ENCODE assay signal across 10 cellular contexts in genomic region chr1:103108525-103109150, GRCh38. TPM values are rescaled to one million over a fixed set of nuclear protein-coding genes. Genes with fewer than 3 reads are reported as not detected.
DNase-seq lines count a peak whose midpoint lies in the region; TF ChIP-seq lines count a peak whose summit lies in the region.
"Had no signal": no experiment of that assay in that cellular context is flagged by ENCODE, and none has a peak within 500 bp of the region (broad histone marks: within the 10 kb centered on the region; RNA-seq: fewer than 3 reads in every experiment).

No MANE protein-coding gene starts in this region.

- H4K20me1 ChIP-seq in fibroblast of lung (ENCODE audit: control insufficient read depth, extremely low read depth, insufficient read depth, low read length): no peaks in the 10 kb centered on the region

- H2AFZ ChIP-seq in fibroblast of lung (ENCODE audit: low read length): no peak overlapping the region

- TF ChIP-seq CTCF in fibroblast of lung (conservative IDR thresholded peaks at IDR 0.05 in 1 of 2, IDR thresholded peaks at IDR 0.05 in 1 of 2; ENCODE audit: low read depth in 1 of 2, low read length in 2 of 2): no peak
- TF ChIP-seq CTCF in tibial artery (IDR thresholded peaks at IDR 0.05): no peak
- no peak for TF ChIP-seq CTCF in WERI-Rb-1 (IDR thresholded peaks at IDR 0.05; ENCODE audit: low read depth, low read length)

- DNase-seq in NCI-H774 (lab: John Stamatoyannopoulos, UW) (peak; percentile 14), fibroblast of lung (ENCODE audit: low read depth in 2 of 2) (peak in 1 of 2 donors; percentile 74), tibial artery (no peak), WERI-Rb-1 (no peak), DMS153 treated with DMSO at 0.1 percent for 48 hours (lab: John Stamatoyannopoulos, UW; ENCODE audit: unreplicated experiment) (no peak), SKM-1 treated with dmso at 0.1 percent for 144 hours (lab: John Stamatoyannopoulos, UW; ENCODE audit: unreplicated experiment) (no peak)
- no peak for DNase-seq in effector memory CD4-positive, alpha-beta T cell
- DNase-seq: activated CD4-positive, alpha-beta memory T cell treated with anti-CD3 and anti-CD28 coated beads, Interleukin-2, amount 10 ng/mL, durations not matched to agents 7 days and 5 days had no signal

- H3K27ac ChIP-seq in fibroblast of lung (ENCODE audit: insufficient read depth, low read length) (no peak overlapping the region), muscle layer of colon (ENCODE audit: low read depth, low read length) (no peak overlapping the region), tibial artery (no peak overlapping the region), WERI-Rb-1 (no peak overlapping the region)
- H3K27ac ChIP-seq in effector memory CD4-positive, alpha-beta T cell (ENCODE audit: insufficient read depth, low read length, poor library complexity, severe bottlenecking): no peak overlapping the region

- no peaks in the 10 kb centered on the region for H3K4me1 ChIP-seq in fibroblast of lung (ENCODE audit: control insufficient read depth, extremely low read depth, insufficient read depth, low read length)
- H3K4me1 ChIP-seq in muscle layer of colon (ENCODE audit: insufficient read depth, low read length): peaks cover 20% of the 10 kb centered on the region
- peaks cover 0 to 27% (median 17%) of the 10 kb centered on the region in 4 donors for H3K4me1 ChIP-seq in tibial artery
- H3K4me1 ChIP-seq in effector memory CD4-positive, alpha-beta T cell (ENCODE audit: control insufficient read depth, insufficient read depth, low read length, poor library complexity, severe bottlenecking): no peaks in the 10 kb centered on the region

- H3K9me3 ChIP-seq in fibroblast of lung (ENCODE audit: control insufficient read depth, insufficient read depth, low read depth, low read length): no peaks in the 10 kb centered on the region
- H3K9me3 ChIP-seq in muscle layer of colon (ENCODE audit: low read length): no peaks in the 10 kb centered on the region
- no peaks in the 10 kb centered on the region for H3K9me3 ChIP-seq in tibial artery
- H3K9me3 ChIP-seq in effector memory CD4-positive, alpha-beta T cell (ENCODE audit: control insufficient read depth, low read length): no peaks in the 10 kb centered on the region
- no peaks in the 10 kb centered on the region for H3K9me3 ChIP-seq in WERI-Rb-1 (ENCODE audit: severe bottlenecking)

- no peak overlapping the region for H3K9ac ChIP-seq in fibroblast of lung (ENCODE audit: insufficient read depth, low read length)
- H3K9ac ChIP-seq in muscle layer of colon (ENCODE audit: low read length): no peak overlapping the region

- H3K4me3 ChIP-seq in fibroblast of lung (replicated peaks in 1 of 4; ENCODE audit: control extremely low read depth in 1 of 4, insufficient read depth in 1 of 4, low read depth in 3 of 4, low read length in 4 of 4): peak overlapping the region in 2 of 4 experiments; percentile 52 to 74
- H3K4me3 ChIP-seq in muscle layer of colon (ENCODE audit: low read depth in 1 of 2, low read length in 2 of 2): peak overlapping the region; percentile 57 to 63
- peak overlapping the region; percentile 44 to 47 for H3K4me3 ChIP-seq in tibial artery
- H3K4me3 ChIP-seq in effector memory CD4-positive, alpha-beta T cell (ENCODE audit: insufficient read depth, low read depth, low read length, poor library complexity, severe bottlenecking): no peak overlapping the region
- no peak overlapping the region for H3K4me3 ChIP-seq in WERI-Rb-1 (ENCODE audit: low read depth, low read length)

- H3K36me3 ChIP-seq in fibroblast of lung (ENCODE audit: control insufficient read depth, insufficient read depth, low read length): no peaks in the 10 kb centered on the region
- H3K36me3 ChIP-seq in muscle layer of colon (ENCODE audit: insufficient read depth, low read length): no peaks in the 10 kb centered on the region
- H3K36me3 ChIP-seq in tibial artery: no peaks in the 10 kb centered on the region
- no peaks in the 10 kb centered on the region for H3K36me3 ChIP-seq in effector memory CD4-positive, alpha-beta T cell (ENCODE audit: control insufficient read depth, insufficient read depth, low read length)
- H3K36me3 ChIP-seq in WERI-Rb-1: no peaks in the 10 kb centered on the region

- intact Hi-C loops in tibial artery (cut with DNase I; ENCODE audit: low total_unique reads): loop anchor here (5.0 kb wide), 1 partner anchor 404 kb away; no protein-coding TSS in a partner anchor

- no peaks in the 10 kb centered on the region for H3K79me2 ChIP-seq in fibroblast of lung (ENCODE audit: control insufficient read depth, insufficient read depth, low read length)

- no peaks in the 10 kb centered on the region for H3K27me3 ChIP-seq in fibroblast of lung (ENCODE audit: control insufficient read depth, insufficient read depth, low read length)
- H3K27me3 ChIP-seq in muscle layer of colon (ENCODE audit: control insufficient read depth in 1 of 2, insufficient read depth in 2 of 2, low read length in 2 of 2): peaks cover 0 to 9% of the 10 kb centered on the region in 2 donors
- H3K27me3 ChIP-seq in tibial artery: peaks cover 0 to 7% of the 10 kb centered on the region in 2 donors
- H3K27me3 ChIP-seq in effector memory CD4-positive, alpha-beta T cell (replicated peaks; ENCODE audit: control insufficient read depth, insufficient read depth, low read length, poor library complexity, severe bottlenecking): peaks cover 7% of the 10 kb centered on the region
- H3K27me3 ChIP-seq in WERI-Rb-1 (ENCODE audit: insufficient read depth, low read depth, severe bottlenecking): no peaks in the 10 kb centered on the region

- H3K4me2 ChIP-seq in fibroblast of lung (ENCODE audit: extremely low read depth, insufficient read depth, low read length): peak overlapping the region; percentile 19

RNA-seq across cellular contexts. Expression of gene COL11A1, which starts 0.3 kb away (rescaled TPM):
- 0.26 and 8.9 TPM in 2 replicates for total RNA-seq in fibroblast of lung
- 0.26 and 2.6 TPM in 2 replicates for polyA plus RNA-seq in fibroblast of lung
- 0.27 and 2.6 TPM in 2 replicates for polyA plus RNA-seq in fibroblast of lung (2012)
- 0.43 TPM in 1 of 2 replicates, not detected in the other for polyA minus RNA-seq in fibroblast of lung (ENCODE audit: low replicate concordance)
- total RNA-seq: activated CD4-positive, alpha-beta memory T cell treated with anti-CD3 and anti-CD28 coated beads, Interleukin-2, amount 10 ng/mL, durations not matched to agents 7 days and 5 days; NCI-H460 had no signal

Comparison
In these comparisons a context has a peak if more than half of its experiments do, and no peak if none do; other contexts are left out.
1. H3K4me3 ChIP-seq: peak in muscle layer of colon (2 of 2) and tibial artery (2 of 2); none in effector memory CD4-positive, alpha-beta T cell (single experiment) and WERI-Rb-1 (single experiment).